In the genomic region with DNA sequence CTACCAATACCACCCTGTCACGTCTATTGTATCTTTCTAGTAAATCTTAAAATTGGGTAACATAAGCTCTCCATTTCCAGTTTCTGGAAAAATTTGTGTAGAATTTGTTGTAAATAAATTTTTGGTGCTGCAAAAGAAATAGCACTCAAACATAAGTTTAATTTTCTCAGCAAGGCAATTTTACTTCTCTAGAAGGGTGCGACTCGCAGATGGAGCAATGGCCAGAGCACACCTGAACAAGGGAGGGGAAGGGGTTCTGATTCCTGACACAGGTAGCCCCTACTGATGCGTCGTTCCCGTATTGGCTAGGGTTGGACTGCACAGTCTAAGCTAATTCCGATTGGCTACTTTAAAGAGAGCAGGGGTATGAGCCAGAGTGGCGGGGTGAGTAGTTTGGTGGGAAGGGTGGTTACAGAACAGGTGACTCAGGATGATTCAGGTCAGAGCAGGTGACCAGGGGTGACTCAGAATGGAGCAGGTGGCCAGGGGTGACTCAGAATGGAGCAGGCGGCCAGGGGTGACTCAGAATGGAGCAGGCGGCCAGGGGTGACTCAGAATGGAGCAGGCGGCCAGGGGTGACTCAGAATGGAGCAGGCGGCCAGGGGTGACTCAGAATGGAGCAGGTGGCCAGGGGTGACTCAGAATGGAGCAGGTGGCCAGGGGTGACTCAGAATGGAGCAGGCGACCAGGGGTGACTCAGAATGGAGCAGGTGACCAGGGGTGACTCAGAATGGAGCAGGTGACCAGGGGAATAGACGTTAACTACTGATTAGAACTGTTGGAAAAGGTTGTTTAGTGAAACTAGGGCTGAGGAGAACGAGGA, we compare ENCODE assay signal across 8 cellular contexts. TPM values are rescaled to one million over a fixed set of nuclear protein-coding genes. Genes with fewer than 3 reads are reported as not detected.
DNase-seq lines count a peak whose midpoint lies in the region; ATAC-seq and TF ChIP-seq lines count a peak whose summit lies in the region.
"Not testable (repeated sequence)": the region's sequence is repeated elsewhere in the genome, so short reads cannot be mapped to it uniquely, and the experiment has no call there.

No MANE protein-coding gene starts in this region.

- not testable (repeated sequence) for H3K27me3 ChIP-seq in HCT116 (ENCODE audit: insufficient read depth, low read length)

- H3K4me3 ChIP-seq in AG09309 (ENCODE audit: control insufficient read depth, low read depth, low read length); HCT116 (replicated peaks in 1 of 2; ENCODE audit: low read depth in 1 of 2, low read length in 2 of 2): not testable (repeated sequence)

- intact Hi-C loops in HCT116 (cut with micrococcal nuclease), result not testable (repeated sequence)

- not testable (repeated sequence) for H3K79me2 ChIP-seq in HCT116 (ENCODE audit: insufficient read depth, low read length)

- H3K4me1 ChIP-seq in HCT116 (ENCODE audit: control insufficient read depth in 1 of 2, insufficient read depth in 2 of 2, low read length in 2 of 2), result not testable (repeated sequence)

- H4K20me1 ChIP-seq in HCT116 (ENCODE audit: insufficient read depth), result not testable (repeated sequence)

- H3K9me2 ChIP-seq in HCT116 (ENCODE audit: insufficient read depth), result not testable (repeated sequence)

- H3K9me3 ChIP-seq in HCT116 (ENCODE audit: control insufficient read depth in 1 of 2, insufficient read depth in 1 of 2, low read depth in 1 of 2, low read length in 2 of 2), result peaks cover 0 to 15% of the 10 kb centered on the region in 2 experiments; a peak in 1 of 4 replicates

- BruUV-seq in HCT116 (replicated peaks; lab: Mats Ljungman, UMichigan), result not testable (repeated sequence)

- TF ChIP-seq RAD21 in HCT116 (IDR thresholded peaks at IDR 0.05; ENCODE audit: low read depth), result not testable (repeated sequence)

- peak overlapping the region; percentile 72; the same call in 1 of the 2 replicates for H3K27ac Mint-ChIP-seq in WTC11
- H3K27ac Mint-ChIP-seq in activated naive CD8-positive, alpha-beta T cell treated with anti-CD3 and anti-CD28 coated beads for 36 hours, result peak overlapping the region; percentile 84

- not testable (repeated sequence) for H3K4me3 Mint-ChIP-seq in WTC11
- H3K4me3 Mint-ChIP-seq in activated naive CD8-positive, alpha-beta T cell treated with anti-CD3 and anti-CD28 coated beads for 36 hours, result peak overlapping the region; percentile 9

- not testable (repeated sequence) for TF ChIP-seq CTCF in AG09309 (IDR thresholded peaks at IDR 0.05; ENCODE audit: control insufficient read depth, insufficient read depth, low read depth, low read length, missing control alignments); HCT116 (IDR thresholded peaks at IDR 0.05 in 2 of 3, conservative IDR thresholded peaks at IDR 0.05 in 1 of 3; ENCODE audit: borderline replicate concordance in 1 of 3, insufficient read depth in 1 of 3, low read depth in 2 of 3, low read length in 2 of 3); WTC11 (IDR thresholded peaks at IDR 0.05)

- CTCF ChIA-PET in HCT116 (lab: Charles Lee), result not testable (repeated sequence)
- CTCF ChIA-PET in WTC11 (lab: Charles Lee), result interaction anchor here (0.6 kb wide), 1 partner anchor 554 kb away, joined by 3 read pairs; no protein-coding TSS in a partner anchor

- ATAC-seq in HCT116, WTC11: not testable (repeated sequence)

- not testable (repeated sequence) for H3K4me2 ChIP-seq in HCT116 (ENCODE audit: low read length)

- RAD21 ChIA-PET in HCT116 (lab: Charles Lee; ENCODE audit: low non-redundant PET in 1 of 2, low total read pairs in 2 of 2, uncharacterized antibody in 2 of 2, unreplicated experiment in 2 of 2), result not testable (repeated sequence)

- H3K9ac ChIP-seq in HCT116 (ENCODE audit: low read length), result not testable (repeated sequence)

- peak overlapping the region; percentile 50 for H3K27ac ChIP-seq in HCT116 (ENCODE audit: low read depth, low read length)

- H3K27me3 Mint-ChIP-seq in WTC11 (ENCODE audit: low read depth), result not testable (repeated sequence)
- H3K27me3 Mint-ChIP-seq in activated naive CD8-positive, alpha-beta T cell treated with anti-CD3 and anti-CD28 coated beads for 36 hours, result peaks cover 27% of the 10 kb centered on the region

- not testable (repeated sequence) for H3K36me3 Mint-ChIP-seq in WTC11; activated naive CD8-positive, alpha-beta T cell treated with anti-CD3 and anti-CD28 coated beads for 36 hours

- H3K36me3 ChIP-seq in HCT116 (ENCODE audit: control insufficient read depth in 1 of 2, insufficient read depth in 2 of 2, low read length in 2 of 2), result not testable (repeated sequence)

- not testable (repeated sequence) for H3K4me1 Mint-ChIP-seq in WTC11; activated naive CD8-positive, alpha-beta T cell treated with anti-CD3 and anti-CD28 coated beads for 36 hours

- H2AFZ ChIP-seq in HCT116 (ENCODE audit: low read depth, low read length, poor library complexity, severe bottlenecking), result not testable (repeated sequence)

- DNase-seq in AG09309 (ENCODE audit: low read depth) (peak; percentile 40), HCT116 (ENCODE audit: low read depth, low spot score) (peak; percentile 96), NCI-H345 (lab: John Stamatoyannopoulos, UW) (peak; percentile 13), WTC11 (ENCODE audit: low spot score) (peak; percentile 47), fibroblast of gingiva (ENCODE audit: low read depth) (peak; percentile 72), mucosa of gallbladder (ENCODE audit: low spot score) (peak; percentile 81)
- DNase-seq in activated naive CD8-positive, alpha-beta T cell treated with anti-CD3 and anti-CD28 coated beads for 36 hours, result peak; percentile 86
- DNase-seq in stimulated activated CD4-positive, alpha-beta T cell treated with anti-CD3 and anti-CD28 coated beads, Interleukin-4, amount 100 ng/mL, for 4 hours, result peak; percentile 60 to 81

- peaks cover 17% of the 10 kb centered on the region for H3K9me3 Mint-ChIP-seq in WTC11
- not testable (repeated sequence) for H3K9me3 Mint-ChIP-seq in activated naive CD8-positive, alpha-beta T cell treated with anti-CD3 and anti-CD28 coated beads for 36 hours

- POLR2A ChIA-PET in HCT116 (lab: Charles Lee); WTC11 (lab: Charles Lee): not testable (repeated sequence)

- not testable (repeated sequence) for TF ChIP-seq POLR2A in HCT116 (IDR thresholded peaks at IDR 0.05; ENCODE audit: borderline replicate concordance, extremely low read depth, insufficient read depth, insufficient read length)

TF ChIP-seq in HCT116, 20 proteins besides CTCF, POLR2A, EP300 and RAD21 (continues in another document):
- peak; percentile 60 for TF ChIP-seq SP1 (IDR thresholded peaks at IDR 0.05; ENCODE audit: low read depth)
- 0 out of 2 replicates have a peak, but pooled peaks have one; percentile 35 for TF ChIP-seq CEBPB (IDR thresholded peaks at IDR 0.05; ENCODE audit: low read depth)
- TF ChIP-seq, protein P1, sequence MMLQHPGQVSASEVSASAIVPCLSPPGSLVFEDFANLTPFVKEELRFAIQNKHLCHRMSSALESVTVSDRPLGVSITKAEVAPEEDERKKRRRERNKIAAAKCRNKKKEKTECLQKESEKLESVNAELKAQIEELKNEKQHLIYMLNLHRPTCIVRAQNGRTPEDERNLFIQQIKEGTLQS (IDR thresholded peaks at IDR 0.05), result peak; percentile 79; the same call in 1 of the 2 replicates

RNA-seq across cellular contexts. Expression of gene NID1, which starts 32.0 kb away (rescaled TPM):
- total RNA-seq in HCT116 (2021; ENCODE audit: unreplicated experiment) (0.32 TPM), WTC11 (2021) (19.2 to 29.8 TPM (median 28.6 TPM) in 3 replicates), mucosa of gallbladder (89.4 TPM)
- not detected in 2 replicates for polyA plus RNA-seq in HCT116 (2012)
- total RNA-seq in activated naive CD8-positive, alpha-beta T cell treated with anti-CD3 and anti-CD28 coated beads for 36 hours, result under 1 TPM; 0.08 to 0.10 TPM

RNA-seq across cellular contexts. Expression of gene GPR137B, which starts 45.5 kb away (rescaled TPM):
- 11.4 TPM for total RNA-seq in HCT116 (2021; ENCODE audit: unreplicated experiment)
- 6.4 and 8.9 TPM in 2 replicates for polyA plus RNA-seq in HCT116 (2012)
- total RNA-seq in WTC11 (2021), result 6.3 to 8.8 TPM (median 7.1 TPM) in 3 replicates
- total RNA-seq in activated naive CD8-positive, alpha-beta T cell treated with anti-CD3 and anti-CD28 coated beads for 36 hours, result 1 to 10 TPM; 4.6 to 4.7 TPM
- 30.5 TPM for total RNA-seq in mucosa of gallbladder

Comparison
In these comparisons a context has a peak if more than half of its experiments do, and no peak if none do; other contexts are left out.
1. DNase-seq: peak in every context shown above with its lines; median percentile 96 in HCT116; 86 in activated naive CD8-positive, alpha-beta T cell treated with anti-CD3 and anti-CD28 coated beads for 36 hours; 81 in mucosa of gallbladder; 72 in fibroblast of gingiva; 70 in stimulated activated CD4-positive, alpha-beta T cell treated with anti-CD3 and anti-CD28 coated beads, Interleukin-4, amount 100 ng/mL, for 4 hours; 47 in WTC11; 40 in AG09309; 13 in NCI-H345.
2. RNA of gene NID1, which starts 32.0 kb away (total RNA-seq): 89.4 TPM in mucosa of gallbladder (single experiment) and 19.2 to 29.8 TPM in WTC11; 0.32 TPM in HCT116 (single experiment) and 0.08 to 0.10 TPM in activated naive CD8-positive, alpha-beta T cell treated with anti-CD3 and anti-CD28 coated beads for 36 hours; every median in the first group is over 10 times any median in the second.